In the genomic region with DNA sequence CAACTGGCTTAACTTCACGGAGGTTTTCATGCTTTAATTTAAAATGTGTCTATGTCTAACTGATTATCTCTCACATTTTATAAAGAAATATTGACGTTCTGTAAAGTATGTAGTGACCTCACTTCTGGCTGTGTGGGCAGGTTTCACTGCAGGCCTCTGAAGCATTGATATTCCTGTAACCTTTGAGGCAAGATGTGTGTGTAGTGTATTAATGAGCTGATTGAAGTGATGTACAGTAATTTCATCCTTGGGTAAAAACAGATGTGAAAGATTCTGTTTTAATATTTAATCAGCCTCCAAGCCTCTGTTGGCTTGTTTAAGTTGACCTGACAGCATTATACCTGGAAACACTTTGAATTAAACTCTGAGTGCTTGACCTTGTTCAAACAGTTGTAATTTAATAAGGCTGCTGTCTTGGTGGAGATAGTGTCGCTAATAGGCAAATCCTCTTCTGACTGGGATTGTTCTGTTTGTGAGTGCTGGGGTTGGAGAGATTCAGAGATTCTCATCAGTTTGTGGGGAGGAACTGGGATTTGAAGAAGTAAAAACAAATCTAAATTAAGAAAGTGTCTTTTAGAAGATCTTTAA, we compare ENCODE assay signal across 15 cellular contexts.
A peak's percentile ranks its signal among the peaks of the same experiment; 100 is the strongest.
DNase-seq lines count a peak whose midpoint lies in the region; ATAC-seq, FAIRE-seq and TF ChIP-seq lines count a peak whose summit lies in the region.
"Had no signal": no experiment of that assay in that cellular context is flagged by ENCODE, and none has a peak within 500 bp of the region (broad histone marks: within the 10 kb centered on the region; RNA-seq: fewer than 3 reads in every experiment).

No MANE protein-coding gene starts in this region.

- H3K9me3 ChIP-seq in Karpas-422 (ENCODE audit: low read length), result no peaks in the 10 kb centered on the region
- H3K9me3 ChIP-seq: left lung, tibial artery had no signal

- peak; percentile 19 for ATAC-seq in activated CD8-positive, alpha-beta T cell treated with anti-CD3 and anti-CD28 coated beads for 36 hours
- ATAC-seq in natural killer cell treated with Interleukin-12 subunit alpha and Interleukin-12 subunit beta and Interleukin-15 and Interleukin-18, amount 100 ng/mL, for 72 hours, result no peak
- ATAC-seq in GM18873 (IDR thresholded peaks at IDR 0.05; ENCODE audit: low FRiP score, unreplicated experiment), result no peak
- ATAC-seq in GM18861 (IDR thresholded peaks at IDR 0.05; ENCODE audit: unreplicated experiment), result no peak
- ATAC-seq: left lung had no signal

- no peak overlapping the region for H3K4me2 ChIP-seq in Karpas-422 (ENCODE audit: low read depth, low read length, poor library complexity, severe bottlenecking)

- H3K9me2 ChIP-seq in Karpas-422 (replicated peaks; ENCODE audit: insufficient read depth, low read length), result no peaks in the 10 kb centered on the region

- H3K27me3 ChIP-seq in Karpas-422 (ENCODE audit: low read length), result no peaks in the 10 kb centered on the region
- H3K27me3 ChIP-seq: left lung, tibial artery had no signal

- H3K4me3 ChIP-seq in Karpas-422 (ENCODE audit: low read length), result no peak overlapping the region
- H3K4me3 ChIP-seq: left lung, tibial artery had no signal

- H4K20me1 ChIP-seq in Karpas-422 (ENCODE audit: insufficient read depth, low read depth, low read length), result no peaks in the 10 kb centered on the region

- CTCF ChIA-PET in activated CD8-positive, alpha-beta T cell treated with anti-CD3 and anti-CD28 coated beads for 36 hours (lab: Charles Lee), result interaction anchor here (3.7 kb wide), 1 partner anchor 12 kb away, joined by 24 read pairs; no protein-coding TSS in a partner anchor

- intact Hi-C loops in activated CD8-positive, alpha-beta T cell treated with anti-CD3 and anti-CD28 coated beads for 36 hours (cut with micrococcal nuclease), result no loop called here

- POLR2A ChIA-PET in activated CD8-positive, alpha-beta T cell treated with anti-CD3 and anti-CD28 coated beads for 36 hours (lab: Charles Lee), result no interaction called here

- no peak for TF ChIP-seq CTCF in activated CD8-positive, alpha-beta T cell treated with anti-CD3 and anti-CD28 coated beads for 36 hours (IDR thresholded peaks at IDR 0.05)

- no peak overlapping the region for H2AFZ ChIP-seq in Karpas-422 (ENCODE audit: low read length)

- H3K4me1 Mint-ChIP-seq in activated CD8-positive, alpha-beta T cell treated with anti-CD3 and anti-CD28 coated beads for 36 hours (ENCODE audit: low read depth), result peaks cover 69% of the 10 kb centered on the region
- H3K4me1 Mint-ChIP-seq in natural killer cell treated with Interleukin-12 subunit alpha and Interleukin-12 subunit beta and Interleukin-15 and Interleukin-18, amount 100 ng/mL, for 72 hours (ENCODE audit: low read depth in 2 of 2), result peaks cover 48 to 50% of the 10 kb centered on the region in 2 donors

- no peaks in the 10 kb centered on the region for H3K36me3 ChIP-seq in Karpas-422 (ENCODE audit: insufficient read depth, low read length)
- H3K36me3 ChIP-seq: left lung, tibial artery had no signal

- no peak for DNase-seq in GM12891 (ENCODE audit: insufficient read length, low spot score)
- DNase-seq in Karpas-422, result no peak
- DNase-seq in activated CD8-positive, alpha-beta T cell treated with anti-CD3 and anti-CD28 coated beads for 36 hours, result peak; percentile 51
- no peak for DNase-seq in natural killer cell treated with Interleukin-12 subunit alpha and Interleukin-12 subunit beta and Interleukin-15 and Interleukin-18, amount 100 ng/mL, for 72 hours (ENCODE audit: low spot score)
- no peak for DNase-seq in HCEC 1CT
- DNase-seq: activated CD4-positive, CD25-positive, alpha-beta regulatory T cell; left lung; naive B cell; NCI-H2227 treated with DMSO at 0.1 percent for 48 hours; retina; T-cell; tibial artery had no signal

- no peak for TF ChIP-seq POLR2A in GM12891 (IDR thresholded peaks at IDR 0.05; ENCODE audit: low read depth, low read length)

- H3K9me3 Mint-ChIP-seq in activated CD8-positive, alpha-beta T cell treated with anti-CD3 and anti-CD28 coated beads for 36 hours, result no peaks in the 10 kb centered on the region
- H3K9me3 Mint-ChIP-seq in natural killer cell treated with Interleukin-12 subunit alpha and Interleukin-12 subunit beta and Interleukin-15 and Interleukin-18, amount 100 ng/mL, for 72 hours, result no peaks in the 10 kb centered on the region
- H3K9me3 Mint-ChIP-seq: CD14-positive monocyte, naive B cell, T-cell had no signal

- peaks cover 4% of the 10 kb centered on the region for H3K36me3 Mint-ChIP-seq in activated CD8-positive, alpha-beta T cell treated with anti-CD3 and anti-CD28 coated beads for 36 hours (ENCODE audit: low read depth)
- no peaks in the 10 kb centered on the region for H3K36me3 Mint-ChIP-seq in natural killer cell treated with Interleukin-12 subunit alpha and Interleukin-12 subunit beta and Interleukin-15 and Interleukin-18, amount 100 ng/mL, for 72 hours
- H3K36me3 Mint-ChIP-seq: naive B cell had no signal

- peak overlapping the region; percentile 14 for H3K27ac Mint-ChIP-seq in activated CD8-positive, alpha-beta T cell treated with anti-CD3 and anti-CD28 coated beads for 36 hours
- H3K27ac Mint-ChIP-seq in natural killer cell treated with Interleukin-12 subunit alpha and Interleukin-12 subunit beta and Interleukin-15 and Interleukin-18, amount 100 ng/mL, for 72 hours, result peak overlapping the region; percentile 46 to 88

- H3K79me2 ChIP-seq in Karpas-422 (ENCODE audit: low read length), result peaks cover 97% of the 10 kb centered on the region

- H3K9ac ChIP-seq in Karpas-422 (ENCODE audit: low read length), result no peak overlapping the region

- H3K4me3 Mint-ChIP-seq in activated CD8-positive, alpha-beta T cell treated with anti-CD3 and anti-CD28 coated beads for 36 hours, result no peak overlapping the region
- H3K4me3 Mint-ChIP-seq in natural killer cell treated with Interleukin-12 subunit alpha and Interleukin-12 subunit beta and Interleukin-15 and Interleukin-18, amount 100 ng/mL, for 72 hours, result peak overlapping the region; percentile 4
- H3K4me3 Mint-ChIP-seq: CD14-positive monocyte had no signal

- no peaks in the 10 kb centered on the region for H3K27me3 Mint-ChIP-seq in activated CD8-positive, alpha-beta T cell treated with anti-CD3 and anti-CD28 coated beads for 36 hours
- H3K27me3 Mint-ChIP-seq in natural killer cell treated with Interleukin-12 subunit alpha and Interleukin-12 subunit beta and Interleukin-15 and Interleukin-18, amount 100 ng/mL, for 72 hours, result no peaks in the 10 kb centered on the region
- H3K27me3 Mint-ChIP-seq: naive B cell, T-cell had no signal

- 0 out of 2 replicates have a peak overlapping the region, but pooled peaks have one; percentile 33 for H3K27ac ChIP-seq in Karpas-422 (ENCODE audit: low read length)
- H3K27ac ChIP-seq: left lung, tibial artery had no signal

- no peak for FAIRE-seq in GM12891 (lab: Jason Lieb, UNC)

- peaks cover 40% of the 10 kb centered on the region for H3K4me1 ChIP-seq in Karpas-422 (ENCODE audit: low read length)

TF ChIP-seq in GM12891, 5 proteins besides CTCF, POLR2A, EP300 and RAD21:
- no peak for TF ChIP-seq POLR2AphosphoS5 (IDR thresholded peaks at IDR 0.05; ENCODE audit: low read depth, low read length)
- no peak for TF ChIP-seq POU2F2 (IDR thresholded peaks at IDR 0.05; ENCODE audit: low read depth, low read length)
- peak; percentile 55; the same call in 1 of the 2 replicates for TF ChIP-seq SPI1 (IDR thresholded peaks at IDR 0.05; ENCODE audit: low read depth, low read length)
